11 cellular contexts compared by ENCODE assay signal in the genomic region with DNA sequence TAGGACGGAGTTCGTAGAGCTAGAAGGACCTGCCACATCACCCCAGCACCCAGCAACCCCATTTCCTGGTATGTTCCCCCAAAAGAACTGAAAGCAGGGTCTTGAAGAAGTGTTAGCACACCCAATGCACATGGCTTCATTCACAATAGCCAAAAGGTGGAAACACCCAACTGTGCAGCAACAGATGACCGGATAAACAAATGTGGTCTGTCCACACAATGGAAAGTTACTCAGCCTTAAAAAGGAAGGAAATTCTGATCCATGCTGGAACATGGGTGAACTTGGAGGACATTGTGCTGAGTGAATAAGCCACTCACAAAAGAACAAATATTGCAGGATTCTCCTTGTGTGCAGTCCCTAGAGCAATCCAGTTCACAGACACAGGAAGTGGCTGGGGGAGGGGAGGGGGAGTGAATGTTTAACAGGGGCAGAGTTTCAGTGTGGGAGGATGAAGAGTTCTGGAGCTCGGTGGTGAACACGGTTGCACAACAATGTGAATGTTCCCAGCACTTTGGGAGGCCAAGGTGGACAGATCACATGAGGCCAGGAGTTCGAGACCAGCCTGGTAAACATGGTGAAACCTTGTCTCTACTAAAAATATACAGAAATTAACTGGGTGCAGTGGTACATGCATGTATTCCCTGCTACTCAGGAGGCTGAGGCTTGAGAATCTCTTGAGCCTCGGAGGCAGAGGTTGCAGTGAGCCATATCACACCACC.
DNase-seq lines count a peak whose midpoint lies in the region; ATAC-seq and TF ChIP-seq lines count a peak whose summit lies in the region.
"Had no signal": no experiment of that assay in that cellular context is flagged by ENCODE, and none has a peak within 500 bp of the region (broad histone marks: within the 10 kb centered on the region; RNA-seq: fewer than 3 reads in every experiment).

No MANE protein-coding gene starts in this region.

- H3K4me1 ChIP-seq in heart left ventricle, result peaks cover 0 to 50% (median 10%) of the 10 kb centered on the region in 12 donors
- H3K4me1 ChIP-seq in right atrium auricular region, result no peaks in the 10 kb centered on the region
- peaks cover 0 to 7% (median 0%) of the 10 kb centered on the region in 3 donors for H3K4me1 ChIP-seq in gastroesophageal sphincter
- no peaks in the 10 kb centered on the region for H3K4me1 ChIP-seq in aorta (ENCODE audit: control insufficient read depth in 1 of 2, insufficient read depth in 2 of 2, low read length in 2 of 2)

- no peak overlapping the region for H3K4me3 ChIP-seq in heart left ventricle
- no peak overlapping the region for H3K4me3 ChIP-seq in right atrium auricular region
- H3K4me3 ChIP-seq in gastroesophageal sphincter, result no peak overlapping the region
- no peak overlapping the region for H3K4me3 ChIP-seq in aorta (ENCODE audit: low read length in 2 of 2)

- H3K27me3 ChIP-seq in heart left ventricle (no peaks in the 10 kb centered on the region), right atrium auricular region (no peaks in the 10 kb centered on the region), gastroesophageal sphincter (peaks cover 41% of the 10 kb centered on the region), aorta (ENCODE audit: control insufficient read depth in 1 of 2, insufficient read depth in 2 of 2, low read length in 1 of 2) (no peaks in the 10 kb centered on the region)

- peaks cover 0 to 4% (median 0%) of the 10 kb centered on the region in 12 donors for H3K9me3 ChIP-seq in heart left ventricle
- H3K9me3 ChIP-seq in right atrium auricular region, result no peaks in the 10 kb centered on the region
- peaks cover 0 to 3% (median 0%) of the 10 kb centered on the region in 3 donors for H3K9me3 ChIP-seq in gastroesophageal sphincter
- H3K9me3 ChIP-seq in aorta (ENCODE audit: control insufficient read depth, low read length), result no peaks in the 10 kb centered on the region

- TF ChIP-seq POLR2A in heart left ventricle (IDR thresholded peaks at IDR 0.05), result no peak
- no peak for TF ChIP-seq POLR2A in gastroesophageal sphincter (IDR thresholded peaks at IDR 0.05)

- TF ChIP-seq EP300 in gastroesophageal sphincter (IDR thresholded peaks at IDR 0.05), result no peak

- 62 to 76% (median 69%) methylated on average over 7 of the region's 7 CpGs for WGBS in heart left ventricle, 4 donors
- 47 to 56% methylated on average over 4 to 6 of the region's 7 CpGs for WGBS in gastroesophageal sphincter (ENCODE audit: low coverage in 1 of 2), 2 donors
- 73 to 74% methylated on average over 7 of the region's 7 CpGs for WGBS in aorta, 2 donors

- H3K36me3 ChIP-seq in heart left ventricle (no peaks in the 10 kb centered on the region), right atrium auricular region (no peaks in the 10 kb centered on the region), gastroesophageal sphincter (no peaks in the 10 kb centered on the region), aorta (ENCODE audit: control insufficient read depth in 1 of 2, insufficient read depth in 2 of 2, low read length in 1 of 2) (no peaks in the 10 kb centered on the region)

- peak overlapping the region in 8 of 12 donors; percentile 24 to 82 (median 56) for H3K27ac ChIP-seq in heart left ventricle
- H3K27ac ChIP-seq in right atrium auricular region, result no peak overlapping the region
- H3K27ac ChIP-seq in gastroesophageal sphincter, result no peak overlapping the region
- no peak overlapping the region for H3K27ac ChIP-seq in aorta (ENCODE audit: low read depth in 1 of 2, low read length in 2 of 2)

- intact Hi-C loops in heart left ventricle (cut with DNase I), result loop anchor here in 2 of 10 donors (5.0 kb wide), 1 partner anchor 35 kb away; no protein-coding TSS in a partner anchor
- intact Hi-C loops in aorta (cut with DNase I), result no loop called here

- peak; percentile 28 to 74 (median 74) for ATAC-seq in heart left ventricle
- peak; percentile 42 for ATAC-seq in gastroesophageal sphincter
- no peak for ATAC-seq in aorta (ENCODE audit: low FRiP score)
- no peak for ATAC-seq in GM21528 (IDR thresholded peaks at IDR 0.05; ENCODE audit: low FRiP score, unreplicated experiment)
- no peak for ATAC-seq in HG03565 (IDR thresholded peaks at IDR 0.05; ENCODE audit: unreplicated experiment)

- DNase-seq in heart left ventricle (peak in 3 of 5 donors; percentile 41 to 70 (median 45)), right atrium auricular region (ENCODE audit: low spot score) (no peak), MV-4-11 (lab: John Stamatoyannopoulos, UW) (peak; percentile 71), aorta (peak; percentile 15 to 28)
- no peak for DNase-seq in activated CD4-positive, alpha-beta T cell treated with anti-CD3 and anti-CD28 coated beads, Interleukin-2, amount 50 U/mL, for 4 hours
- DNase-seq: activated B cell treated with CpG ODN at 0.5 μM for 24 hours, AML-193, IMR-90 had no signal

- no peak for TF ChIP-seq CTCF in heart left ventricle (IDR thresholded peaks at IDR 0.05)
- no peak for TF ChIP-seq CTCF in right atrium auricular region (IDR thresholded peaks at IDR 0.05)
- no peak for TF ChIP-seq CTCF in gastroesophageal sphincter (IDR thresholded peaks at IDR 0.05)

Comparison
In these comparisons a context has a peak if more than half of its experiments do, and no peak if none do; other contexts are left out.
1. DNase-seq: peak in heart left ventricle (3 of 5), MV-4-11 (single experiment) and aorta (2 of 2); none in right atrium auricular region (single experiment) and activated CD4-positive, alpha-beta T cell treated with anti-CD3 and anti-CD28 coated beads, Interleukin-2, amount 50 U/mL, for 4 hours (0 of 2).
2. H3K27ac ChIP-seq: peak in heart left ventricle (8 of 12); none in right atrium auricular region (0 of 2), gastroesophageal sphincter (0 of 4) and aorta (0 of 2).
3. ATAC-seq: peak in heart left ventricle (4 of 4) and gastroesophageal sphincter (single experiment); none in aorta (single experiment), GM21528 (single experiment) and HG03565 (single experiment).